ENCODE assay signal across 11 cellular contexts in the genomic region with DNA sequence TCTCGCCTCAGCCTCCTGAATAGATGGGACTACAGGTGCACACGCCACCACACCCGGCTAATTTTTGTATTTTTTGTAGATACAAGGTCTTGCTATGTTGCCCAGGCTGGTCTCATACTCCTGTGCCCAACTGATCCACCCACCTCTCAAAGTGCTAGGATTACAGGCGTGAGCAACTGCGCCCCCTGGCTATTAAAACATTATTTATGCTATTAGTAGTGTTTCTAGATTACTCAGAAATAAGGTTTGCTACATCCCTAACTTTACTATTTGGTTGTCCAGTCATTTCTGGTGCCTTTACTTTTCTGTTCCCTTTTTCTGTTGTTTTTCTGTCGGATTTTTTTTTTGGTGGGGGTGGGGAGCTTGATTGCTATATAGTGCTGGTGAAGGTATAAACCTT.
DNase-seq lines count a peak whose midpoint lies in the region; ATAC-seq and TF ChIP-seq lines count a peak whose summit lies in the region.
"Had no signal": no experiment of that assay in that cellular context is flagged by ENCODE, and none has a peak within 500 bp of the region (broad histone marks: within the 10 kb centered on the region; RNA-seq: fewer than 3 reads in every experiment).

No MANE protein-coding gene starts in this region.

- no peaks in the 10 kb centered on the region for H3K36me3 ChIP-seq in mammary epithelial cell (ENCODE audit: insufficient read depth, low read length)

- peak; percentile 9 to 41 for TF ChIP-seq CTCF in mammary epithelial cell (conservative IDR thresholded peaks at IDR 0.05 in 1 of 2, IDR thresholded peaks at IDR 0.05 in 1 of 2; ENCODE audit: extremely low read depth in 1 of 2, insufficient read depth in 1 of 2, low read depth in 1 of 2, low read length in 2 of 2)
- peak in 2 of 3 experiments; percentile 15 to 29 for TF ChIP-seq CTCF in nephron (IDR thresholded peaks at IDR 0.05; ENCODE audit: unreplicated experiment in 3 of 3)

- H3K79me2 ChIP-seq in mammary epithelial cell (ENCODE audit: insufficient read depth, low read length): no peaks in the 10 kb centered on the region

- peaks cover 43% of the 10 kb centered on the region for H3K4me1 Mint-ChIP-seq in nephron
- H3K4me1 Mint-ChIP-seq: naive B cell had no signal

- peaks cover 34% of the 10 kb centered on the region for H3K36me3 Mint-ChIP-seq in nephron (ENCODE audit: low read depth)
- H3K36me3 Mint-ChIP-seq: naive B cell had no signal

- no peak overlapping the region for H2AFZ ChIP-seq in mammary epithelial cell (ENCODE audit: low read depth, low read length)

- intact Hi-C loops in mammary epithelial cell (cut with micrococcal nuclease): loop anchor here (1.0 kb wide), 1 partner anchor 258 kb away; no protein-coding TSS in a partner anchor

- no peaks in the 10 kb centered on the region for H3K27me3 ChIP-seq in mammary epithelial cell (ENCODE audit: insufficient read depth, low read length)

- CTCF ChIA-PET in mammary epithelial cell (lab: Charles Lee; ENCODE audit: low non-redundant PET): no interaction called here

- no peaks in the 10 kb centered on the region for H3K27me3 Mint-ChIP-seq in nephron (ENCODE audit: low read depth)

- in situ Hi-C loops in mammary epithelial cell (cut with MboI; ENCODE audit: low sequenced_read_pairs in 2 of 2): no loop called here

- H3K4me1 ChIP-seq in mammary epithelial cell (ENCODE audit: insufficient read depth, low read length): peaks cover 15% of the 10 kb centered on the region

- DNase-seq in Daoy (ENCODE audit: low read depth) (peak; percentile 12), HuH-7 (ENCODE audit: low spot score) (peak; percentile 17), mammary epithelial cell (no peak), iPS-NIHi11 (ENCODE audit: low spot score) (no peak)
- DNase-seq: activated CD4-positive, alpha-beta T cell treated with anti-CD3 and anti-CD28 coated beads, Interleukin-2, amount 50 U/mL, for 48 hours; effector memory CD4-positive, alpha-beta T cell; naive B cell had no signal

- dilution Hi-C loops in mammary epithelial cell (cut with HindIII; ENCODE audit: low sequenced_read_pairs): no loop called here

- H3K4me3 Mint-ChIP-seq in nephron: no peak overlapping the region
- H3K4me3 Mint-ChIP-seq: naive B cell had no signal

- no peaks in the 10 kb centered on the region for H3K9me3 ChIP-seq in mammary epithelial cell (replicated peaks; ENCODE audit: insufficient read depth, low read length)

- H3K27ac ChIP-seq in mammary epithelial cell (ENCODE audit: insufficient read depth, low read depth, low read length): no peak overlapping the region

- no peaks in the 10 kb centered on the region for H4K20me1 ChIP-seq in mammary epithelial cell (ENCODE audit: insufficient read depth, low read length)

- 98% methylated on average over 6 of the region's 6 CpGs for WGBS in mammary epithelial cell (ENCODE audit: low coverage, missing lambda C conversion rate)

- no peak overlapping the region for H3K4me3 ChIP-seq in mammary epithelial cell (replicated peaks in 1 of 3; ENCODE audit: insufficient read depth in 1 of 3, low read depth in 2 of 3, low read length in 3 of 3)

- no TSS peak for BruUV-seq in mammary epithelial cell (replicated peaks; lab: Mats Ljungman, UMichigan)

- peaks cover 3% of the 10 kb centered on the region for H3K9me3 Mint-ChIP-seq in nephron

- ATAC-seq in HG02938 (IDR thresholded peaks at IDR 0.05; ENCODE audit: unreplicated experiment) (no peak), GM21367 (IDR thresholded peaks at IDR 0.05; ENCODE audit: unreplicated experiment) (no peak), HG03342 (IDR thresholded peaks at IDR 0.05; ENCODE audit: unreplicated experiment) (no peak)

- H3K4me2 ChIP-seq in mammary epithelial cell (ENCODE audit: insufficient read depth, low read depth, low read length): no peak overlapping the region

- H3K9ac ChIP-seq in mammary epithelial cell (ENCODE audit: insufficient read depth, low read length): no peak overlapping the region

- H3K27ac Mint-ChIP-seq in nephron: peak overlapping the region in 2 of 3 experiments; percentile 2 to 47
- H3K27ac Mint-ChIP-seq: naive B cell had no signal

Comparison
In these comparisons a context has a peak if more than half of its experiments do, and no peak if none do; other contexts are left out.
1. DNase-seq: peak in Daoy (single experiment) and HuH-7 (single experiment); none in mammary epithelial cell (single experiment) and iPS-NIHi11 (single experiment).